ENCODE assay signal across 11 cellular contexts in genomic region chr17:80385046-80385445, GRCh38.
"Had no signal": no experiment of that assay in that cellular context is flagged by ENCODE, and none has a peak within 500 bp of the region (broad histone marks: within the 10 kb centered on the region; RNA-seq: fewer than 3 reads in every experiment).

No MANE protein-coding gene starts in this region.

- H3K27ac Mint-ChIP-seq: dendritic cell treated with granulocyte-macrophage colony-stimulating factor and Interleukin-4, amounts not matched to agents 40 ng/mL and 50 ng/mL, for 4 days had no signal

- H3K27ac ChIP-seq: transverse colon, VCaP had no signal

- H3K27me3 ChIP-seq: transverse colon had no signal

- H3K4me3 Mint-ChIP-seq: activated naive CD4-positive, alpha-beta T cell treated with anti-CD3 and anti-CD28 coated beads, Interleukin-2, amount 50 U/mL, for 24 hours; activated T-cell treated with anti-CD3 and anti-CD28 coated beads, Interleukin-2, amount 50 U/mL, for 72 hours; brain; dendritic cell treated with granulocyte-macrophage colony-stimulating factor and Interleukin-4, amounts not matched to agents 40 ng/mL and 50 ng/mL, for 4 days; nephron progenitor cell had no signal

- H3K9me3 ChIP-seq: transverse colon had no signal

- ATAC-seq: activated T-cell treated with anti-CD3 and anti-CD28 coated beads, Interleukin-2, amount 50 U/mL, for 72 hours had no signal

- H3K27me3 Mint-ChIP-seq: activated naive CD4-positive, alpha-beta T cell treated with anti-CD3 and anti-CD28 coated beads, Interleukin-2, amount 50 U/mL, for 24 hours; dendritic cell treated with granulocyte-macrophage colony-stimulating factor and Interleukin-4, amounts not matched to agents 40 ng/mL and 50 ng/mL, for 4 days had no signal

- H3K4me1 Mint-ChIP-seq: activated naive CD4-positive, alpha-beta T cell treated with anti-CD3 and anti-CD28 coated beads, Interleukin-2, amount 50 U/mL, for 24 hours had no signal

- H3K4me1 ChIP-seq: transverse colon had no signal

- DNase-seq: activated CD4-positive, alpha-beta T cell treated with anti-CD3 and anti-CD28 coated beads, Interleukin-2, amount 50 U/mL, for 1 hour; activated T-cell treated with anti-CD3 and anti-CD28 coated beads, Interleukin-2, amount 50 U/mL, for 72 hours; amygdala; nephron progenitor cell; substantia nigra; transverse colon had no signal

- H3K4me3 ChIP-seq: lung, transverse colon had no signal

- H3K9me3 Mint-ChIP-seq: activated naive CD4-positive, alpha-beta T cell treated with anti-CD3 and anti-CD28 coated beads, Interleukin-2, amount 50 U/mL, for 24 hours; activated T-cell treated with anti-CD3 and anti-CD28 coated beads, Interleukin-2, amount 50 U/mL, for 72 hours; brain; dendritic cell treated with granulocyte-macrophage colony-stimulating factor and Interleukin-4, amounts not matched to agents 40 ng/mL and 50 ng/mL, for 4 days; nephron progenitor cell had no signal
